ENCODE assay signal across 1 cellular context in genomic region chr1:149740152-149740581, GRCh38.
TF ChIP-seq lines count a peak whose summit lies in the region.

No MANE protein-coding gene starts in this region.

TF ChIP-seq in H1, 55 proteins besides CTCF, POLR2A, EP300 and RAD21:
- TF ChIP-seq RBBP5 (IDR thresholded peaks at IDR 0.05; ENCODE audit: borderline replicate concordance, low read depth, low read length), result 0 out of 2 replicates have a peak, but pooled peaks have one; percentile 39
- peak; percentile 55 for TF ChIP-seq ASH2L (IDR thresholded peaks at IDR 0.05; ENCODE audit: low read length)
- TF ChIP-seq TBP (IDR thresholded peaks at IDR 0.05; ENCODE audit: low read depth, low read length), result peak; percentile 96
- peak; percentile 89 for TF ChIP-seq CEBPB (IDR thresholded peaks at IDR 0.05; ENCODE audit: low read depth, low read length)
